ENCODE assay signal across 8 cellular contexts in genomic region chr16:56193951-56194726, GRCh38. TPM values are rescaled to one million over a fixed set of nuclear protein-coding genes. Genes with fewer than 3 reads are reported as not detected.
DNase-seq lines count a peak whose midpoint lies in the region; ATAC-seq, FAIRE-seq and TF ChIP-seq lines count a peak whose summit lies in the region.

No MANE protein-coding gene starts in this region.

- peak; percentile 55 for DNase-seq in GM06990 (ENCODE audit: extremely low read depth, insufficient read length)
- peak; percentile 85 for DNase-seq in NCI-H2227 treated with DMSO at 0.1 percent for 48 hours (lab: John Stamatoyannopoulos, UW)
- DNase-seq in activated T-cell treated with anti-CD3 and anti-CD28 coated beads for 48 hours (ENCODE audit: low read depth), result peak; percentile 76
- DNase-seq in lung (ENCODE audit: low spot score), result peak; percentile 64
- DNase-seq in stimulated activated CD4-positive, alpha-beta T cell treated with anti-CD3 and anti-CD28 coated beads, Interleukin-4, amount 100 ng/mL, for 24 hours, result peak; percentile 75

- H3K4me1 ChIP-seq in lung (ENCODE audit: control insufficient read depth in 2 of 2, insufficient read depth in 2 of 2, low read length in 2 of 2), result peaks cover 0 to 5% of the 10 kb centered on the region in 2 donors

- WGBS in lung, 2 donors, result 3 to 6% methylated on average over 47 to 48 of the region's 48 CpGs

- ATAC-seq in lung (ENCODE audit: insufficient read depth, low FRiP score) (peak; percentile 71), GM19395 (IDR thresholded peaks at IDR 0.05; ENCODE audit: unreplicated experiment) (no peak), HG02852 (IDR thresholded peaks at IDR 0.05; ENCODE audit: unreplicated experiment) (no peak)

- H3K27ac ChIP-seq in lung (ENCODE audit: low read depth in 1 of 2, low read length in 1 of 2), result no peak overlapping the region

- peaks cover 0 to 2% of the 10 kb centered on the region in 2 donors for H3K9me3 ChIP-seq in lung (ENCODE audit: control insufficient read depth in 2 of 2, insufficient read depth in 1 of 2, low read length in 1 of 2)

- H3K4me3 ChIP-seq in GM06990 (replicated peaks; ENCODE audit: low read depth, low read length), result no peak overlapping the region
- no peak overlapping the region for H3K4me3 ChIP-seq in lung

- TF ChIP-seq CTCF in GM06990 (IDR thresholded peaks at IDR 0.05; ENCODE audit: insufficient read depth, low read length, poor library complexity, severe bottlenecking) (no peak), lung (IDR thresholded peaks at IDR 0.05; ENCODE audit: control extremely low read depth, extremely low read depth) (no peak)

- peak; percentile 87 for FAIRE-seq in endometrium (lab: Jason Lieb, UNC)

- no peaks in the 10 kb centered on the region for H3K36me3 ChIP-seq in GM06990 (ENCODE audit: control insufficient read depth, insufficient read depth, low read length)
- H3K36me3 ChIP-seq in lung (ENCODE audit: control insufficient read depth in 2 of 2, insufficient read depth in 2 of 2, low read length in 2 of 2), result no peaks in the 10 kb centered on the region

- H3K27me3 ChIP-seq in GM06990 (replicated peaks; ENCODE audit: control insufficient read depth, insufficient read depth, low read length) (peaks cover 3% of the 10 kb centered on the region), lung (ENCODE audit: control insufficient read depth, insufficient read depth) (no peaks in the 10 kb centered on the region)

RNA-seq across cellular contexts. Expression of gene GNAO1, which starts 2.9 kb away (rescaled TPM):
- total RNA-seq in lung, result 1 to 10 TPM; 1.0 to 5.2 TPM
- polyA plus RNA-seq in lung, result under 1 TPM; 0.33 to 0.51 TPM
